In genomic region chr20:33796263-33796906, GRCh38 we compare ENCODE assay signal across 14 cellular contexts. TPM values are rescaled to one million over a fixed set of nuclear protein-coding genes. Genes with fewer than 3 reads are reported as not detected.
DNase-seq lines count a peak whose midpoint lies in the region; TF ChIP-seq lines count a peak whose summit lies in the region.
"Had no signal": no experiment of that assay in that cellular context is flagged by ENCODE, and none has a peak within 500 bp of the region (broad histone marks: within the 10 kb centered on the region; RNA-seq: fewer than 3 reads in every experiment).

No MANE protein-coding gene starts in this region.

- H3K36me3 Mint-ChIP-seq in type B pancreatic cell = no peaks in the 10 kb centered on the region
- H3K36me3 Mint-ChIP-seq: activated naive CD8-positive, alpha-beta T cell treated with anti-CD3 and anti-CD28 coated beads for 36 hours had no signal

- H3K4me3 Mint-ChIP-seq in type B pancreatic cell = peak overlapping the region; percentile 8
- H3K4me3 Mint-ChIP-seq: activated naive CD8-positive, alpha-beta T cell treated with anti-CD3 and anti-CD28 coated beads for 36 hours; stimulated activated naive B cell treated with anti-CD40 and anti-IgM and Interleukin-4, amounts not matched to agents 10 μg/mL and 1 μg/mL and 100 μg/mL, for 72 hours had no signal

- peaks cover 13% of the 10 kb centered on the region for H3K4me1 Mint-ChIP-seq in type B pancreatic cell (ENCODE audit: unreplicated experiment)

- intact Hi-C loops in tibial artery (cut with DNase I; ENCODE audit: low total_unique reads) = no loop called here

- H3K27ac ChIP-seq in tibial artery = no peak overlapping the region
- H3K27ac ChIP-seq: ovary had no signal

- no peaks in the 10 kb centered on the region for H3K36me3 ChIP-seq in BE2C
- peaks cover 0 to 3% (median under 1%) of the 10 kb centered on the region in 3 donors for H3K36me3 ChIP-seq in tibial artery
- H3K36me3 ChIP-seq: ovary had no signal

- TF ChIP-seq CTCF in type B pancreatic cell (conservative IDR thresholded peaks at IDR 0.05) (no peak), BE2C (IDR thresholded peaks at IDR 0.05; ENCODE audit: low read depth, low read length) (no peak), tibial artery (IDR thresholded peaks at IDR 0.05) (no peak)

- H3K9me3 ChIP-seq in BE2C (no peaks in the 10 kb centered on the region), tibial artery (no peaks in the 10 kb centered on the region)
- H3K9me3 ChIP-seq: ovary had no signal

- H3K4me3 ChIP-seq in BE2C (ENCODE audit: low read depth, low read length) = no peak overlapping the region
- H3K4me3 ChIP-seq in tibial artery = no peak overlapping the region
- H3K4me3 ChIP-seq: GM12878, ovary had no signal

- H3K4me1 ChIP-seq in BE2C (peaks cover 4% of the 10 kb centered on the region; the same call in 1 of the 2 replicates), tibial artery (no peaks in the 10 kb centered on the region)

- DNase-seq in LoVo (ENCODE audit: low spot score) (peak; percentile 54), NCI-H748 treated with DMSO at 0.1 percent for 48 hours (lab: John Stamatoyannopoulos, UW) (peak; percentile 83), kidney tubule cell (ENCODE audit: low spot score) (peak; percentile 78), type B pancreatic cell (ENCODE audit: extremely low spot score, unreplicated experiment) (no peak), BE2C (no peak), tibial artery (no peak), cerebellar nuclear complex (lab: John Stamatoyannopoulos, UW) (no peak)
- DNase-seq: activated naive CD8-positive, alpha-beta T cell treated with anti-CD3 and anti-CD28 coated beads for 36 hours; dermis blood vessel endothelial cell; Karpas-422; ovary; stimulated activated naive B cell treated with anti-CD40 and anti-IgM and Interleukin-4, amounts not matched to agents 10 μg/mL and 1 μg/mL and 100 μg/mL, for 72 hours; T1000 had no signal

- H3K27me3 ChIP-seq in BE2C (no peaks in the 10 kb centered on the region), tibial artery (no peaks in the 10 kb centered on the region)
- H3K27me3 ChIP-seq: ovary had no signal

- peak overlapping the region; percentile 72 for H3K27ac Mint-ChIP-seq in type B pancreatic cell
- H3K27ac Mint-ChIP-seq: activated naive CD8-positive, alpha-beta T cell treated with anti-CD3 and anti-CD28 coated beads for 36 hours; stimulated activated naive B cell treated with anti-CD40 and anti-IgM and Interleukin-4, amounts not matched to agents 10 μg/mL and 1 μg/mL and 100 μg/mL, for 72 hours had no signal

- peaks cover 5% of the 10 kb centered on the region for H3K9me3 Mint-ChIP-seq in type B pancreatic cell
- H3K9me3 Mint-ChIP-seq: activated naive CD8-positive, alpha-beta T cell treated with anti-CD3 and anti-CD28 coated beads for 36 hours; stimulated activated naive B cell treated with anti-CD40 and anti-IgM and Interleukin-4, amounts not matched to agents 10 μg/mL and 1 μg/mL and 100 μg/mL, for 72 hours had no signal

- no peaks in the 10 kb centered on the region for H3K27me3 Mint-ChIP-seq in type B pancreatic cell
- H3K27me3 Mint-ChIP-seq: activated naive CD8-positive, alpha-beta T cell treated with anti-CD3 and anti-CD28 coated beads for 36 hours; stimulated activated naive B cell treated with anti-CD40 and anti-IgM and Interleukin-4, amounts not matched to agents 10 μg/mL and 1 μg/mL and 100 μg/mL, for 72 hours had no signal

RNA-seq across cellular contexts. Expression of gene CHMP4B, which starts 14.8 kb away (rescaled TPM):
- total RNA-seq in type B pancreatic cell (ENCODE audit: low replicate concordance) = 111 and 170 TPM in 2 replicates
- polyA plus RNA-seq in BE2C (2012; ENCODE audit: insufficient read depth, insufficient read length, low read depth) = 132 TPM

Comparison
In these comparisons a context has a peak if more than half of its experiments do, and no peak if none do; other contexts are left out.
1. DNase-seq: peak in LoVo (single experiment), NCI-H748 treated with DMSO at 0.1 percent for 48 hours (single experiment) and kidney tubule cell (single experiment); none in type B pancreatic cell (single experiment), BE2C (single experiment), tibial artery (0 of 2) and cerebellar nuclear complex (0 of 2).